In genomic region chr2:196758474-196759377, GRCh38 we compare ENCODE assay signal across 11 cellular contexts. TPM values are rescaled to one million over a fixed set of nuclear protein-coding genes. Genes with fewer than 3 reads are reported as not detected.
DNase-seq lines count a peak whose midpoint lies in the region; ATAC-seq and TF ChIP-seq lines count a peak whose summit lies in the region.
"Had no signal": no experiment of that assay in that cellular context is flagged by ENCODE, and none has a peak within 500 bp of the region (broad histone marks: within the 10 kb centered on the region; RNA-seq: fewer than 3 reads in every experiment).

No MANE protein-coding gene starts in this region.

- H3K27ac ChIP-seq in coronary artery (no peak overlapping the region), neural cell (ENCODE audit: low read length) (no peak overlapping the region)

- no peak overlapping the region for H3K9ac ChIP-seq in neural cell (ENCODE audit: low read length)

- ATAC-seq in GM18907 (IDR thresholded peaks at IDR 0.05; ENCODE audit: unreplicated experiment), result no peak

- H3K9me3 ChIP-seq in neural cell (ENCODE audit: low read length) (no peaks in the 10 kb centered on the region), HAP-1 (no peaks in the 10 kb centered on the region)

- H3K9me2 ChIP-seq in neural cell (ENCODE audit: insufficient read depth, low read length), result no peaks in the 10 kb centered on the region

- no peaks in the 10 kb centered on the region for H3F3A ChIP-seq in neural cell (ENCODE audit: insufficient read depth, low read length, poor library complexity, severe bottlenecking)

- H4K20me1 ChIP-seq in neural cell (ENCODE audit: insufficient read depth), result no peaks in the 10 kb centered on the region

- in situ Hi-C loops in HAP-1 (cut with MboI; ENCODE audit: low sequenced_read_pairs), result loop anchor here (10.0 kb wide), 1 partner anchor 624 kb away; no protein-coding TSS in a partner anchor

- no peaks in the 10 kb centered on the region for H3K4me1 ChIP-seq in HAP-1

- H3K4me3 ChIP-seq in coronary artery (no peak overlapping the region), neural cell (ENCODE audit: low read length) (no peak overlapping the region), HAP-1 (no peak overlapping the region)

- H3K4me2 ChIP-seq in neural cell (ENCODE audit: low read length), result no peak overlapping the region

- H3K27me3 ChIP-seq in neural cell (ENCODE audit: insufficient read depth, low read depth, low read length), result no peaks in the 10 kb centered on the region
- no peaks in the 10 kb centered on the region for H3K27me3 ChIP-seq in HAP-1 (ENCODE audit: low read depth)

- DNase-seq in DMS114 treated with DMSO at 0.1 percent for 48 hours (lab: John Stamatoyannopoulos, UW; ENCODE audit: unreplicated experiment), result peak; percentile 15
- peak; percentile 40 for DNase-seq in NAMALWA (ENCODE audit: low spot score)
- DNase-seq in coronary artery (ENCODE audit: low spot score), result no peak
- DNase-seq in HAP-1 (ENCODE audit: low spot score in 2 of 2), result no peak
- DNase-seq in NCI-H2081 (lab: John Stamatoyannopoulos, UW), result no peak
- no peak for DNase-seq in LoVo (ENCODE audit: low spot score)
- DNase-seq: activated B cell treated with CpG ODN at 0.5 μM for 24 hours; glutamatergic neuron; stimulated activated CD4-positive, alpha-beta T cell treated with anti-CD3 and anti-CD28 coated beads, Interleukin-15, amount 100 ng/mL, for 24 hours had no signal

- TF ChIP-seq EP300 in neural cell (conservative IDR thresholded peaks at IDR 0.05; ENCODE audit: poor library complexity, severe bottlenecking), result no peak

- H3K36me3 ChIP-seq in neural cell (ENCODE audit: insufficient read depth, low read length) (no peaks in the 10 kb centered on the region), HAP-1 (replicated peaks) (peaks cover 6% of the 10 kb centered on the region)

- peak; percentile 74 for TF ChIP-seq RAD21 in neural cell (conservative IDR thresholded peaks at IDR 0.05)

- H2AFZ ChIP-seq in neural cell (ENCODE audit: low read depth, low read length), result no peak overlapping the region

- TF ChIP-seq CTCF in coronary artery (IDR thresholded peaks at IDR 0.05) (peak; percentile 56), neural cell (IDR thresholded peaks at IDR 0.05; ENCODE audit: poor library complexity, severe bottlenecking) (peak; percentile 76)

- no peaks in the 10 kb centered on the region for H3K79me2 ChIP-seq in neural cell (replicated peaks; ENCODE audit: insufficient read depth, low read length)

TF ChIP-seq in neural cell, 6 proteins besides CTCF, POLR2A, EP300 and RAD21:
- TF ChIP-seq SMC3 (conservative IDR thresholded peaks at IDR 0.05; ENCODE audit: poor library complexity), result peak; percentile 80
- TF ChIP-seq EZH2 (IDR thresholded peaks at IDR 0.05; ENCODE audit: borderline replicate concordance, insufficient read depth, low read length, poor library complexity, severe bottlenecking), result no peak
TF ChIP-seq in neural cell: peak in this region for 1.

RNA-seq across cellular contexts. Expression of gene GTF3C3, which starts 40.8 kb away (rescaled TPM):
- 54.6 and 57.0 TPM in 2 replicates for polyA plus RNA-seq in neural cell
- polyA minus RNA-seq in neural cell, result 80.1 and 82.0 TPM in 2 replicates

RNA-seq across cellular contexts. Expression of gene C2orf66, which starts 50.4 kb away (rescaled TPM):
- 1.4 and 2.4 TPM in 2 replicates for polyA plus RNA-seq in neural cell
- 0.73 and 1.6 TPM in 2 replicates for polyA minus RNA-seq in neural cell

Comparison
In these comparisons a context has a peak if more than half of its experiments do, and no peak if none do; other contexts are left out.
1. DNase-seq: peak in DMS114 treated with DMSO at 0.1 percent for 48 hours (single experiment) and NAMALWA (single experiment); none in coronary artery (single experiment), HAP-1 (0 of 2), NCI-H2081 (0 of 2) and LoVo (single experiment).